ENCODE assay signal across 8 cellular contexts in the genomic region with DNA sequence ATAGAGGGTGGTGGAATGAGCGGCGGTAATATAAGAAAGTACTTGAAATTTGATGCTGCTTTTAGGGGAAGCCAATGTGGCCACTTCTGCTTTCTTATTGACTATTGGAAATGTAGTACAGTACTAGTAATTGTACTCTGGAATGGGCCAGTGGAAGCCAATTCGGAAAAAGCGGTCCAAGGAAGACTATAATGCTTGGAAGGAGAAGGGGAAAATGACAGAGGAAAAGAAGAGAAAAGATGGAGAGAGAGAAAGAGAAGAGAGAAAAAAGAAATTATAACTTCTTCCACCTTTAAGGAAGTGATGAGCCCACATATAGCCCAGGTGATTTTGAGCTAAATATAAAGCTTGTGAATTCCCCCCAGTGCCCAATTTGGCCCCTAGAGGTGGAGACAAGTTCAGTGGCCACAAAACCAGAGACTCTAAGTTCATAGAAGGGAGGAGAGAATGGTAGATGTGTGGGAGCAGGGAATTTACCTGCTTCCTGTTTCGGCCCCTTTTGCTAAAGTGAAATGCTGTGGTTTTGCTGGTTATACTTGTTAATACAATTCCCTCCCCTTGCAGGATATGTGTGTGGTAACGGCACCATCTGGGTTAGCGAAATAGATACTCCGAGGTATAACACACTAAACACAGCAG. TPM values are rescaled to one million over a fixed set of nuclear protein-coding genes. Genes with fewer than 3 reads are reported as not detected.
DNase-seq lines count a peak whose midpoint lies in the region; ATAC-seq and TF ChIP-seq lines count a peak whose summit lies in the region.

No MANE protein-coding gene starts in this region.

- H3K4me3 ChIP-seq in WERI-Rb-1 (ENCODE audit: low read depth, low read length), result no peak overlapping the region

- peak; percentile 61 for ATAC-seq in HG03196 (IDR thresholded peaks at IDR 0.05; ENCODE audit: unreplicated experiment)

- H3K9me3 ChIP-seq in WERI-Rb-1 (ENCODE audit: severe bottlenecking), result no peaks in the 10 kb centered on the region

- H3K9me3 Mint-ChIP-seq in activated CD4-positive, alpha-beta memory T cell treated with anti-CD3 and anti-CD28 coated beads, Interleukin-2, amount 10 ng/mL, durations not matched to agents 7 days and 5 days, result no peaks in the 10 kb centered on the region
- H3K9me3 Mint-ChIP-seq in stimulated activated naive CD8-positive, alpha-beta T cell treated with anti-CD3 and anti-CD28 coated beads, Interleukin-15, Interleukin-2, amounts not matched to agents 100 ng/mL and 50 ng/mL, for 24 hours, result no peaks in the 10 kb centered on the region

- H3K4me3 Mint-ChIP-seq in activated CD4-positive, alpha-beta memory T cell treated with anti-CD3 and anti-CD28 coated beads, Interleukin-2, amount 10 ng/mL, durations not matched to agents 7 days and 5 days, result peak overlapping the region; percentile 42
- peak overlapping the region; percentile 68 for H3K4me3 Mint-ChIP-seq in stimulated activated naive CD8-positive, alpha-beta T cell treated with anti-CD3 and anti-CD28 coated beads, Interleukin-15, Interleukin-2, amounts not matched to agents 100 ng/mL and 50 ng/mL, for 24 hours

- CTCF ChIA-PET in activated CD4-positive, alpha-beta memory T cell treated with anti-CD3 and anti-CD28 coated beads, Interleukin-2, amount 10 ng/mL, durations not matched to agents 7 days and 5 days (lab: Charles Lee), result interaction anchor here (0.8 to 1.7 kb wide), 5 partner anchors 10 to 65 kb away, joined by 3 to 7 read pairs (median 3); partner anchors contain the start of gene DUSP10

- no peak overlapping the region for H3K27ac ChIP-seq in WERI-Rb-1

- POLR2A ChIA-PET in activated CD4-positive, alpha-beta memory T cell treated with anti-CD3 and anti-CD28 coated beads, Interleukin-2, amount 10 ng/mL, durations not matched to agents 7 days and 5 days (lab: Charles Lee), result interaction anchor here (0.7 to 3.9 kb wide), 10 partner anchors 17 to 232 kb away, joined by 3 to 29 read pairs (median 6); partner anchors contain the start of gene DUSP10

- H3K36me3 Mint-ChIP-seq in activated CD4-positive, alpha-beta memory T cell treated with anti-CD3 and anti-CD28 coated beads, Interleukin-2, amount 10 ng/mL, durations not matched to agents 7 days and 5 days (ENCODE audit: low read depth), result peaks cover 2% of the 10 kb centered on the region
- H3K36me3 Mint-ChIP-seq in stimulated activated naive CD8-positive, alpha-beta T cell treated with anti-CD3 and anti-CD28 coated beads, Interleukin-15, Interleukin-2, amounts not matched to agents 100 ng/mL and 50 ng/mL, for 24 hours (ENCODE audit: low read depth), result no peaks in the 10 kb centered on the region

- DNase-seq in stimulated activated CD4-positive, alpha-beta T cell treated with anti-CD3 and anti-CD28 coated beads, Interleukin-12 subunit alpha, Interleukin-12 subunit beta, amount 100 ng/mL, for 4 hours, result peak; percentile 15
- no peak for DNase-seq in stimulated activated CD4-positive, alpha-beta T cell treated with anti-CD3 and anti-CD28 coated beads, Interleukin-2, amount 100 ng/mL, for 48 hours
- DNase-seq in activated CD4-positive, alpha-beta memory T cell treated with anti-CD3 and anti-CD28 coated beads, Interleukin-2, amount 10 ng/mL, durations not matched to agents 7 days and 5 days, result peak; percentile 67
- DNase-seq in WERI-Rb-1 (no peak), NCI-H446 treated with DMSO at 0.1 percent for 48 hours (lab: John Stamatoyannopoulos, UW) (no peak), ecto neural progenitor cell (ENCODE audit: low spot score) (no peak)

- H3K27me3 Mint-ChIP-seq in activated CD4-positive, alpha-beta memory T cell treated with anti-CD3 and anti-CD28 coated beads, Interleukin-2, amount 10 ng/mL, durations not matched to agents 7 days and 5 days, result no peaks in the 10 kb centered on the region
- H3K27me3 Mint-ChIP-seq in stimulated activated naive CD8-positive, alpha-beta T cell treated with anti-CD3 and anti-CD28 coated beads, Interleukin-15, Interleukin-2, amounts not matched to agents 100 ng/mL and 50 ng/mL, for 24 hours, result no peaks in the 10 kb centered on the region

- no peaks in the 10 kb centered on the region for H3K36me3 ChIP-seq in WERI-Rb-1

- no peaks in the 10 kb centered on the region for H3K27me3 ChIP-seq in WERI-Rb-1 (ENCODE audit: insufficient read depth, low read depth, severe bottlenecking)

- TF ChIP-seq CTCF in WERI-Rb-1 (IDR thresholded peaks at IDR 0.05; ENCODE audit: low read depth, low read length), result no peak

- peaks cover 75% of the 10 kb centered on the region for H3K4me1 Mint-ChIP-seq in activated CD4-positive, alpha-beta memory T cell treated with anti-CD3 and anti-CD28 coated beads, Interleukin-2, amount 10 ng/mL, durations not matched to agents 7 days and 5 days
- peaks cover 82% of the 10 kb centered on the region for H3K4me1 Mint-ChIP-seq in stimulated activated naive CD8-positive, alpha-beta T cell treated with anti-CD3 and anti-CD28 coated beads, Interleukin-15, Interleukin-2, amounts not matched to agents 100 ng/mL and 50 ng/mL, for 24 hours (ENCODE audit: low read depth)

- H3K27ac Mint-ChIP-seq in activated CD4-positive, alpha-beta memory T cell treated with anti-CD3 and anti-CD28 coated beads, Interleukin-2, amount 10 ng/mL, durations not matched to agents 7 days and 5 days, result peak overlapping the region; percentile 91
- H3K27ac Mint-ChIP-seq in stimulated activated naive CD8-positive, alpha-beta T cell treated with anti-CD3 and anti-CD28 coated beads, Interleukin-15, Interleukin-2, amounts not matched to agents 100 ng/mL and 50 ng/mL, for 24 hours, result peak overlapping the region; percentile 97

RNA-seq across cellular contexts. Expression of gene DUSP10, which starts 35.7 kb away (rescaled TPM):
- 10 to 100 TPM; 18.8 to 20.5 TPM for total RNA-seq in activated CD4-positive, alpha-beta memory T cell treated with anti-CD3 and anti-CD28 coated beads, Interleukin-2, amount 10 ng/mL, durations not matched to agents 7 days and 5 days

Comparison
In these comparisons a context has a peak if more than half of its experiments do, and no peak if none do; other contexts are left out.
1. DNase-seq: peak in stimulated activated CD4-positive, alpha-beta T cell treated with anti-CD3 and anti-CD28 coated beads, Interleukin-12 subunit alpha, Interleukin-12 subunit beta, amount 100 ng/mL, for 4 hours (single experiment) and activated CD4-positive, alpha-beta memory T cell treated with anti-CD3 and anti-CD28 coated beads, Interleukin-2, amount 10 ng/mL, durations not matched to agents 7 days and 5 days (single experiment); none in stimulated activated CD4-positive, alpha-beta T cell treated with anti-CD3 and anti-CD28 coated beads, Interleukin-2, amount 100 ng/mL, for 48 hours (0 of 2), WERI-Rb-1 (single experiment), NCI-H446 treated with DMSO at 0.1 percent for 48 hours (single experiment) and ecto neural progenitor cell (single experiment).